ENCODE assay signal across 8 cellular contexts in genomic region chr17:73882590-73882989, GRCh38.
"Had no signal": no experiment of that assay in that cellular context is flagged by ENCODE, and none has a peak within 500 bp of the region (broad histone marks: within the 10 kb centered on the region; RNA-seq: fewer than 3 reads in every experiment).

No MANE protein-coding gene starts in this region.

- H3K4me3 Mint-ChIP-seq: GM23338, H9, IgD-negative memory B cell had no signal

- H3K4me3 ChIP-seq: GM23338 had no signal

- H3K36me3 Mint-ChIP-seq: IgD-negative memory B cell had no signal

- H2AFZ ChIP-seq: GM23338 had no signal

- DNase-seq: H9, HCEC 1CT, KBM-7 had no signal

- H3K9me3 Mint-ChIP-seq: GM23338, H9 had no signal

- H3K27ac Mint-ChIP-seq: GM23338, H9, IgD-negative memory B cell had no signal

- ATAC-seq: GM23338 had no signal

- FAIRE-seq: H1, H54, HTR-8/SVneo had no signal

- H3K4me2 ChIP-seq: GM23338 had no signal
